Comparison of ENCODE assay signal across 1 cellular context in the genomic region with DNA sequence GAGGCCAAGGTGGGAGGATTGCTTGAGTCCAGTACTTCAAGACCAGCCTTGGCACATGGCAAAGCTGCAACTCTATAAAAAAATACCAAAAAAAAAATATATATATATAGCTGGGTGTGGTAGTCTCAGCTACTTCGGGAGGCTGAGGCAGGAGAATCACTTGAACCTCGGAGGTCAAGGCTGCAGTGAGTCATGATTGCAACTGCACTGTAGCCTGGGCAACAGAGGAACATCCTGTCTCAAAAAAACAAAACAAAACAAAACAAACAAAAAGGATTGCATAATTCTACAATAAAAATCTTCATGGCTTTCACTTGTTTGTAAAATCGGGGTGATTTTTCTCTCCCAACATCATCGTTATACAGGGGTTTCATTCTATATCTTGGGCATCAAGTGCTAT.
A peak's percentile ranks its signal among the peaks of the same experiment; 100 is the strongest.
TF ChIP-seq lines count a peak whose summit lies in the region.

No MANE protein-coding gene starts in this region.

TF ChIP-seq in HepG2, 621 proteins besides CTCF, POLR2A, EP300 and RAD21 (continued from another document and continues in another):
- TF ChIP-seq, protein P1, sequence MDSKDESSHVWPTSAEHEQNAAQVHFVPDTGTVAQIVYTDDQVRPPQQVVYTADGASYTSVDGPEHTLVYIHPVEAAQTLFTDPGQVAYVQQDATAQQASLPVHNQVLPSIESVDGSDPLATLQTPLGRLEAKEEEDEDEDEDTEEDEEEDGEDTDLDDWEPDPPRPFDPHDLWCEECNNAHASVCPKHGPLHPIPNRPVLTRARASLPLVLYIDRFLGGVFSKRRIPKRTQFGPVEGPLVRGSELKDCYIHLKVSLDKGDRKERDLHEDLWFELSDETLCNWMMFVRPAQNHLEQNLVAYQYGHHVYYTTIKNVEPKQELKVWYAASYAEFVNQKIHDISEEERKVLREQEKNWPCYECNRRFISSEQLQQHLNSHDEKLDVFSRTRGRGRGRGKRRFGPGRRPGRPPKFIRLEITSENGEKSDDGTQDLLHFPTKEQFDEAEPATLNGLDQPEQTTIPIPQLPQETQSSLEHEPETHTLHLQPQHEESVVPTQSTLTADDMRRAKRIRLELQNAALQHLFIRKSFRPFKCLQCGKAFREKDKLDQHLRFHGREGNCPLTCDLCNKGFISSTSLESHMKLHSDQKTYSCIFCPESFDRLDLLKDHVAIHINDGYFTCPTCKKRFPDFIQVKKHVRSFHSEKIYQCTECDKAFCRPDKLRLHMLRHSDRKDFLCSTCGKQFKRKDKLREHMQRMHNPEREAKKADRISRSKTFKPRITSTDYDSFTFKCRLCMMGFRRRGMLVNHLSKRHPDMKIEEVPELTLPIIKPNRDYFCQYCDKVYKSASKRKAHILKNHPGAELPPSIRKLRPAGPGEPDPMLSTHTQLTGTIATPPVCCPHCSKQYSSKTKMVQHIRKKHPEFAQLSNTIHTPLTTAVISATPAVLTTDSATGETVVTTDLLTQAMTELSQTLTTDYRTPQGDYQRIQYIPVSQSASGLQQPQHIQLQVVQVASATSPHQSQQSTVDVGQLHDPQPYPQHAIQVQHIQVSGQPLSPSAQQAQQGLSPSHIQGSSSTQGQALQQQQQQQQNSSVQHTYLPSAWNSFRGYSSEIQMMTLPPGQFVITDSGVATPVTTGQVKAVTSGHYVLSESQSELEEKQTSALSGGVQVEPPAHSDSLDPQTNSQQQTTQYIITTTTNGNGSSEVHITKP (CRISPR knock-in tag; IDR thresholded peaks at IDR 0.05; ENCODE audit: low read depth), result no peak
- TF ChIP-seq ZNF17 (CRISPR knock-in tag; IDR thresholded peaks at IDR 0.05) (no peak), TBP (CRISPR knock-in tag; IDR thresholded peaks at IDR 0.05) (no peak), SNRNP70 (IDR thresholded peaks at IDR 0.05; ENCODE audit: low read depth, low read length) (no peak), CEBPG (CRISPR knock-in tag; IDR thresholded peaks at IDR 0.05) (peak; percentile 30; the same call in 1 of the 2 replicates), ZNF205 (CRISPR knock-in tag; IDR thresholded peaks at IDR 0.05) (no peak), PRMT3 (CRISPR knock-in tag; IDR thresholded peaks at IDR 0.05; ENCODE audit: borderline replicate concordance, low read depth) (no peak), ZFP37 (CRISPR knock-in tag; IDR thresholded peaks at IDR 0.05; ENCODE audit: borderline replicate concordance) (no peak), NR2F2 (IDR thresholded peaks at IDR 0.05; ENCODE audit: borderline replicate concordance, low read depth) (no peak), ZNF816 (CRISPR knock-in tag; IDR thresholded peaks at IDR 0.05; ENCODE audit: borderline replicate concordance) (no peak), ZNF879 (CRISPR knock-in tag; IDR thresholded peaks at IDR 0.05) (no peak), KLF15 (CRISPR knock-in tag; IDR thresholded peaks at IDR 0.05; ENCODE audit: borderline replicate concordance) (no peak), ZNF562 (CRISPR knock-in tag; IDR thresholded peaks at IDR 0.05; ENCODE audit: borderline replicate concordance) (no peak), ZFAT (CRISPR knock-in tag; conservative IDR thresholded peaks at IDR 0.05) (no peak), DPF2 (CRISPR knock-in tag; IDR thresholded peaks at IDR 0.05; ENCODE audit: borderline replicate concordance, low read depth) (no peak), ZNF737 (CRISPR knock-in tag; IDR thresholded peaks at IDR 0.05; ENCODE audit: borderline replicate concordance) (no peak), ZNF253 (CRISPR knock-in tag; IDR thresholded peaks at IDR 0.05; ENCODE audit: borderline replicate concordance) (no peak), GATAD1 (CRISPR knock-in tag; IDR thresholded peaks at IDR 0.05) (no peak), FOXK1 (CRISPR knock-in tag; IDR thresholded peaks at IDR 0.05; ENCODE audit: borderline replicate concordance, low read depth) (peak; percentile 55; the same call in 1 of the 2 replicates), HNRNPUL1 (IDR thresholded peaks at IDR 0.05; ENCODE audit: low read depth, low read length) (no peak), YEATS2 (CRISPR knock-in tag; IDR thresholded peaks at IDR 0.05; ENCODE audit: borderline replicate concordance) (no peak), YY1 (IDR thresholded peaks at IDR 0.05; ENCODE audit: insufficient read depth, insufficient replicate concordance, low read depth, low read length) (no peak), SMAD1 (CRISPR knock-in tag; IDR thresholded peaks at IDR 0.05; ENCODE audit: borderline replicate concordance, low read depth) (no peak), PHF20 (CRISPR knock-in tag; IDR thresholded peaks at IDR 0.05) (no peak), CCAR2 (optimal IDR thresholded peaks at IDR 0.05; ENCODE audit: low read depth, low read length) (no peak), ZKSCAN8 (CRISPR knock-in tag; IDR thresholded peaks at IDR 0.05; ENCODE audit: borderline replicate concordance) (no peak)
- TF ChIP-seq, protein P2, sequence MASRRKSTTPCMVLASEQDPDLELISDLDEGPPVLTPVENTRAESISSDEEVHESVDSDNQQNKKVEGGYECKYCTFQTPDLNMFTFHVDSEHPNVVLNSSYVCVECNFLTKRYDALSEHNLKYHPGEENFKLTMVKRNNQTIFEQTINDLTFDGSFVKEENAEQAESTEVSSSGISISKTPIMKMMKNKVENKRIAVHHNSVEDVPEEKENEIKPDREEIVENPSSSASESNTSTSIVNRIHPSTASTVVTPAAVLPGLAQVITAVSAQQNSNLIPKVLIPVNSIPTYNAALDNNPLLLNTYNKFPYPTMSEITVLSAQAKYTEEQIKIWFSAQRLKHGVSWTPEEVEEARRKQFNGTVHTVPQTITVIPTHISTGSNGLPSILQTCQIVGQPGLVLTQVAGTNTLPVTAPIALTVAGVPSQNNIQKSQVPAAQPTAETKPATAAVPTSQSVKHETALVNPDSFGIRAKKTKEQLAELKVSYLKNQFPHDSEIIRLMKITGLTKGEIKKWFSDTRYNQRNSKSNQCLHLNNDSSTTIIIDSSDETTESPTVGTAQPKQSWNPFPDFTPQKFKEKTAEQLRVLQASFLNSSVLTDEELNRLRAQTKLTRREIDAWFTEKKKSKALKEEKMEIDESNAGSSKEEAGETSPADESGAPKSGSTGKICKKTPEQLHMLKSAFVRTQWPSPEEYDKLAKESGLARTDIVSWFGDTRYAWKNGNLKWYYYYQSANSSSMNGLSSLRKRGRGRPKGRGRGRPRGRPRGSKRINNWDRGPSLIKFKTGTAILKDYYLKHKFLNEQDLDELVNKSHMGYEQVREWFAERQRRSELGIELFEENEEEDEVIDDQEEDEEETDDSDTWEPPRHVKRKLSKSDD (CRISPR knock-in tag; IDR thresholded peaks at IDR 0.05; ENCODE audit: low read depth), result no peak
- TF ChIP-seq, protein P3, sequence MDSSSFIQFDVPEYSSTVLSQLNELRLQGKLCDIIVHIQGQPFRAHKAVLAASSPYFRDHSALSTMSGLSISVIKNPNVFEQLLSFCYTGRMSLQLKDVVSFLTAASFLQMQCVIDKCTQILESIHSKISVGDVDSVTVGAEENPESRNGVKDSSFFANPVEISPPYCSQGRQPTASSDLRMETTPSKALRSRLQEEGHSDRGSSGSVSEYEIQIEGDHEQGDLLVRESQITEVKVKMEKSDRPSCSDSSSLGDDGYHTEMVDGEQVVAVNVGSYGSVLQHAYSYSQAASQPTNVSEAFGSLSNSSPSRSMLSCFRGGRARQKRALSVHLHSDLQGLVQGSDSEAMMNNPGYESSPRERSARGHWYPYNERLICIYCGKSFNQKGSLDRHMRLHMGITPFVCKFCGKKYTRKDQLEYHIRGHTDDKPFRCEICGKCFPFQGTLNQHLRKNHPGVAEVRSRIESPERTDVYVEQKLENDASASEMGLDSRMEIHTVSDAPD (CRISPR knock-in tag; IDR thresholded peaks at IDR 0.05), result no peak
- TF ChIP-seq, protein P4, sequence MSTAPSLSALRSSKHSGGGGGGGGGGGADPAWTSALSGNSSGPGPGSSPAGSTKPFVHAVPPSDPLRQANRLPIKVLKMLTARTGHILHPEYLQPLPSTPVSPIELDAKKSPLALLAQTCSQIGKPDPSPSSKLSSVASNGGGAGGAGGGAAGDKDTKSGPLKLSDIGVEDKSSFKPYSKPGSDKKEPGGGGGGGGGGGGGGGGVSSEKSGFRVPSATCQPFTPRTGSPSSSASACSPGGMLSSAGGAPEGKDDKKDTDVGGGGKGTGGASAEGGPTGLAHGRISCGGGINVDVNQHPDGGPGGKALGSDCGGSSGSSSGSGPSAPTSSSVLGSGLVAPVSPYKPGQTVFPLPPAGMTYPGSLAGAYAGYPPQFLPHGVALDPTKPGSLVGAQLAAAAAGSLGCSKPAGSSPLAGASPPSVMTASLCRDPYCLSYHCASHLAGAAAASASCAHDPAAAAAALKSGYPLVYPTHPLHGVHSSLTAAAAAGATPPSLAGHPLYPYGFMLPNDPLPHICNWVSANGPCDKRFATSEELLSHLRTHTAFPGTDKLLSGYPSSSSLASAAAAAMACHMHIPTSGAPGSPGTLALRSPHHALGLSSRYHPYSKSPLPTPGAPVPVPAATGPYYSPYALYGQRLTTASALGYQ (CRISPR knock-in tag; IDR thresholded peaks at IDR 0.05), result no peak
- TF ChIP-seq, protein P5, sequence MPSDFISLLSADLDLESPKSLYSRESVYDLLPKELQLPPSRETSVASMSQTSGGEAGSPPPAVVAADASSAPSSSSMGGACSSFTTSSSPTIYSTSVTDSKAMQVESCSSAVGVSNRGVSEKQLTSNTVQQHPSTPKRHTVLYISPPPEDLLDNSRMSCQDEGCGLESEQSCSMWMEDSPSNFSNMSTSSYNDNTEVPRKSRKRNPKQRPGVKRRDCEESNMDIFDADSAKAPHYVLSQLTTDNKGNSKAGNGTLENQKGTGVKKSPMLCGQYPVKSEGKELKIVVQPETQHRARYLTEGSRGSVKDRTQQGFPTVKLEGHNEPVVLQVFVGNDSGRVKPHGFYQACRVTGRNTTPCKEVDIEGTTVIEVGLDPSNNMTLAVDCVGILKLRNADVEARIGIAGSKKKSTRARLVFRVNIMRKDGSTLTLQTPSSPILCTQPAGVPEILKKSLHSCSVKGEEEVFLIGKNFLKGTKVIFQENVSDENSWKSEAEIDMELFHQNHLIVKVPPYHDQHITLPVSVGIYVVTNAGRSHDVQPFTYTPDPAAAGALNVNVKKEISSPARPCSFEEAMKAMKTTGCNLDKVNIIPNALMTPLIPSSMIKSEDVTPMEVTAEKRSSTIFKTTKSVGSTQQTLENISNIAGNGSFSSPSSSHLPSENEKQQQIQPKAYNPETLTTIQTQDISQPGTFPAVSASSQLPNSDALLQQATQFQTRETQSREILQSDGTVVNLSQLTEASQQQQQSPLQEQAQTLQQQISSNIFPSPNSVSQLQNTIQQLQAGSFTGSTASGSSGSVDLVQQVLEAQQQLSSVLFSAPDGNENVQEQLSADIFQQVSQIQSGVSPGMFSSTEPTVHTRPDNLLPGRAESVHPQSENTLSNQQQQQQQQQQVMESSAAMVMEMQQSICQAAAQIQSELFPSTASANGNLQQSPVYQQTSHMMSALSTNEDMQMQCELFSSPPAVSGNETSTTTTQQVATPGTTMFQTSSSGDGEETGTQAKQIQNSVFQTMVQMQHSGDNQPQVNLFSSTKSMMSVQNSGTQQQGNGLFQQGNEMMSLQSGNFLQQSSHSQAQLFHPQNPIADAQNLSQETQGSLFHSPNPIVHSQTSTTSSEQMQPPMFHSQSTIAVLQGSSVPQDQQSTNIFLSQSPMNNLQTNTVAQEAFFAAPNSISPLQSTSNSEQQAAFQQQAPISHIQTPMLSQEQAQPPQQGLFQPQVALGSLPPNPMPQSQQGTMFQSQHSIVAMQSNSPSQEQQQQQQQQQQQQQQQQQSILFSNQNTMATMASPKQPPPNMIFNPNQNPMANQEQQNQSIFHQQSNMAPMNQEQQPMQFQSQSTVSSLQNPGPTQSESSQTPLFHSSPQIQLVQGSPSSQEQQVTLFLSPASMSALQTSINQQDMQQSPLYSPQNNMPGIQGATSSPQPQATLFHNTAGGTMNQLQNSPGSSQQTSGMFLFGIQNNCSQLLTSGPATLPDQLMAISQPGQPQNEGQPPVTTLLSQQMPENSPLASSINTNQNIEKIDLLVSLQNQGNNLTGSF (CRISPR knock-in tag; IDR thresholded peaks at IDR 0.05), result no peak
- TF ChIP-seq, protein P6, sequence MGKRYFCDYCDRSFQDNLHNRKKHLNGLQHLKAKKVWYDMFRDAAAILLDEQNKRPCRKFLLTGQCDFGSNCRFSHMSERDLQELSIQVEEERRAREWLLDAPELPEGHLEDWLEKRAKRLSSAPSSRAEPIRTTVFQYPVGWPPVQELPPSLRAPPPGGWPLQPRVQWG (CRISPR knock-in tag; IDR thresholded peaks at IDR 0.05; ENCODE audit: borderline replicate concordance, low read depth), result no peak
- TF ChIP-seq, protein P7, sequence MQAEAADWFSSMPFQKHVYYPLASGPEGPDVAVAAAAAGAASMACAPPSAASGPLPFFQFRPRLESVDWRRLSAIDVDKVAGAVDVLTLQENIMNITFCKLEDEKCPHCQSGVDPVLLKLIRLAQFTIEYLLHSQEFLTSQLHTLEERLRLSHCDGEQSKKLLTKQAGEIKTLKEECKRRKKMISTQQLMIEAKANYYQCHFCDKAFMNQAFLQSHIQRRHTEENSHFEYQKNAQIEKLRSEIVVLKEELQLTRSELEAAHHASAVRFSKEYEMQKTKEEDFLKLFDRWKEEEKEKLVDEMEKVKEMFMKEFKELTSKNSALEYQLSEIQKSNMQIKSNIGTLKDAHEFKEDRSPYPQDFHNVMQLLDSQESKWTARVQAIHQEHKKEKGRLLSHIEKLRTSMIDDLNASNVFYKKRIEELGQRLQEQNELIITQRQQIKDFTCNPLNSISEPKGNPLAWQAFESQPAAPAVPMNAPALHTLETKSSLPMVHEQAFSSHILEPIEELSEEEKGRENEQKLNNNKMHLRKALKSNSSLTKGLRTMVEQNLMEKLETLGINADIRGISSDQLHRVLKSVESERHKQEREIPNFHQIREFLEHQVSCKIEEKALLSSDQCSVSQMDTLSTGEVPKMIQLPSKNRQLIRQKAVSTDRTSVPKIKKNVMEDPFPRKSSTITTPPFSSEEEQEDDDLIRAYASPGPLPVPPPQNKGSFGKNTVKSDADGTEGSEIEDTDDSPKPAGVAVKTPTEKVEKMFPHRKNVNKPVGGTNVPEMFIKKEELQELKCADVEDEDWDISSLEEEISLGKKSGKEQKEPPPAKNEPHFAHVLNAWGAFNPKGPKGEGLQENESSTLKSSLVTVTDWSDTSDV (CRISPR knock-in tag; IDR thresholded peaks at IDR 0.05), result no peak
- TF ChIP-seq, protein P8, sequence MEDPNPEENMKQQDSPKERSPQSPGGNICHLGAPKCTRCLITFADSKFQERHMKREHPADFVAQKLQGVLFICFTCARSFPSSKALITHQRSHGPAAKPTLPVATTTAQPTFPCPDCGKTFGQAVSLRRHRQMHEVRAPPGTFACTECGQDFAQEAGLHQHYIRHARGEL (CRISPR knock-in tag; IDR thresholded peaks at IDR 0.05), result no peak
- TF ChIP-seq, protein P9, sequence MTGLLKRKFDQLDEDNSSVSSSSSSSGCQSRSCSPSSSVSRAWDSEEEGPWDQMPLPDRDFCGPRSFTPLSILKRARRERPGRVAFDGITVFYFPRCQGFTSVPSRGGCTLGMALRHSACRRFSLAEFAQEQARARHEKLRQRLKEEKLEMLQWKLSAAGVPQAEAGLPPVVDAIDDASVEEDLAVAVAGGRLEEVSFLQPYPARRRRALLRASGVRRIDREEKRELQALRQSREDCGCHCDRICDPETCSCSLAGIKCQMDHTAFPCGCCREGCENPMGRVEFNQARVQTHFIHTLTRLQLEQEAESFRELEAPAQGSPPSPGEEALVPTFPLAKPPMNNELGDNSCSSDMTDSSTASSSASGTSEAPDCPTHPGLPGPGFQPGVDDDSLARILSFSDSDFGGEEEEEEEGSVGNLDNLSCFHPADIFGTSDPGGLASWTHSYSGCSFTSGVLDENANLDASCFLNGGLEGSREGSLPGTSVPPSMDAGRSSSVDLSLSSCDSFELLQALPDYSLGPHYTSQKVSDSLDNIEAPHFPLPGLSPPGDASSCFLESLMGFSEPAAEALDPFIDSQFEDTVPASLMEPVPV (CRISPR knock-in tag; IDR thresholded peaks at IDR 0.05), result no peak
- TF ChIP-seq, protein P10, sequence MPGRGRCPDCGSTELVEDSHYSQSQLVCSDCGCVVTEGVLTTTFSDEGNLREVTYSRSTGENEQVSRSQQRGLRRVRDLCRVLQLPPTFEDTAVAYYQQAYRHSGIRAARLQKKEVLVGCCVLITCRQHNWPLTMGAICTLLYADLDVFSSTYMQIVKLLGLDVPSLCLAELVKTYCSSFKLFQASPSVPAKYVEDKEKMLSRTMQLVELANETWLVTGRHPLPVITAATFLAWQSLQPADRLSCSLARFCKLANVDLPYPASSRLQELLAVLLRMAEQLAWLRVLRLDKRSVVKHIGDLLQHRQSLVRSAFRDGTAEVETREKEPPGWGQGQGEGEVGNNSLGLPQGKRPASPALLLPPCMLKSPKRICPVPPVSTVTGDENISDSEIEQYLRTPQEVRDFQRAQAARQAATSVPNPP (CRISPR knock-in tag; IDR thresholded peaks at IDR 0.05), result no peak
